ENCODE assay signal across 14 cellular contexts in the genomic region with DNA sequence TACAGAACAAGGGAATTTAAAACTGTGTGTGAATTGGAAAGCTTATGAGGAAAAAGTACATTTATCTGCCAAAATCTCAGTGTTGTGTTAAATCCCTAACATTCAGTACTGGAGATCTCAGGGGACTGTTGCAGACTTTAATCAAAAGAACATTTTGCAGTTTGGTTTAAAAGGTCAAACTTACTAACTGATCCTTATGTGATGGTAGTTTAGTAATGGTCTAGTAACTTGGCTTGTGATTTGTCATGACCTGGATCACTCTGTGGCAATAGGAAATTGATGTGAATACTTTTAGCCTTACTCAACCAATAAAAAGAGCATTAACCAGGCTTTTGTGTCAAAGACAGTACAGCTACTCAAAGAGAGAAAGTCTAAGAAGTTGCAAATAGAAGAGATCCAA.
DNase-seq lines count a peak whose midpoint lies in the region; ATAC-seq, FAIRE-seq and TF ChIP-seq lines count a peak whose summit lies in the region.
"Had no signal": no experiment of that assay in that cellular context is flagged by ENCODE, and none has a peak within 500 bp of the region (broad histone marks: within the 10 kb centered on the region; RNA-seq: fewer than 3 reads in every experiment).

No MANE protein-coding gene starts in this region.

- H3K9ac ChIP-seq in mammary epithelial cell (ENCODE audit: insufficient read depth, low read length): no peak overlapping the region

- no peaks in the 10 kb centered on the region for H4K20me1 ChIP-seq in mammary epithelial cell (ENCODE audit: insufficient read depth, low read length)

- H3K4me3 ChIP-seq in A549 (no peak overlapping the region), mammary epithelial cell (replicated peaks in 1 of 3; ENCODE audit: insufficient read depth in 1 of 3, low read depth in 2 of 3, low read length in 3 of 3) (no peak overlapping the region)
- H3K4me3 ChIP-seq: suprapubic skin had no signal

- H3K27ac Mint-ChIP-seq in HFFc6 (peak overlapping the region; percentile 79), T-cell (no peak overlapping the region)
- H3K27ac Mint-ChIP-seq: B cell, WTC11 had no signal

- peak in 1 of 2 experiments; percentile 26 for DNase-seq in A549 (ENCODE audit: low read depth in 1 of 2, low spot score in 1 of 2)
- DNase-seq in HFFc6: peak; percentile 92
- peak; percentile 80 for DNase-seq in mammary epithelial cell
- DNase-seq in kidney glomerular epithelial cell (lab: John Stamatoyannopoulos, UW): peak; percentile 69
- DNase-seq in activated CD4-positive, alpha-beta T cell treated with anti-CD3 and anti-CD28 coated beads for 4 hours: no peak
- no peak for DNase-seq in activated CD4-positive, alpha-beta T cell treated with anti-CD3 and anti-CD28 coated beads for 1 hour
- DNase-seq in T-cell: no peak
- DNase-seq: NCI-H1436 treated with DMSO at 0.1 percent for 48 hours; nucleus accumbens; stimulated activated CD4-positive, alpha-beta T cell treated with anti-CD3 and anti-CD28 coated beads, Interleukin-4, amount 100 ng/mL, for 4 hours had no signal

- H2AFZ ChIP-seq in mammary epithelial cell (ENCODE audit: low read depth, low read length): peak overlapping the region; percentile 6

- TF ChIP-seq EP300 in A549 (IDR thresholded peaks at IDR 0.05): no peak

- in situ Hi-C loops in mammary epithelial cell (cut with MboI; ENCODE audit: low sequenced_read_pairs in 2 of 2): no loop called here

- dilution Hi-C loops in mammary epithelial cell (cut with HindIII; ENCODE audit: low sequenced_read_pairs): no loop called here

- POLR2A ChIA-PET in A549 (lab: Yijun Ruan, JAX): no interaction called here
- POLR2A ChIA-PET in T-cell (lab: Charles Lee): no interaction called here

- peak in 1 of 2 experiments; percentile 55; a peak in 3 of 6 replicates for ATAC-seq in A549
- no peak for ATAC-seq in GM21723 (IDR thresholded peaks at IDR 0.05; ENCODE audit: unreplicated experiment)
- ATAC-seq in T-cell (replicated peaks in 1 of 4): no peak
- ATAC-seq: WTC11 had no signal

- no peak for TF ChIP-seq RAD21 in A549 (conservative IDR thresholded peaks at IDR 0.05 in 1 of 2, IDR thresholded peaks at IDR 0.05 in 1 of 2)

- CTCF ChIA-PET in A549 (lab: Yijun Ruan, JAX): no interaction called here
- CTCF ChIA-PET in mammary epithelial cell (lab: Charles Lee; ENCODE audit: low non-redundant PET): no interaction called here
- CTCF ChIA-PET in T-cell (lab: Charles Lee): no interaction called here

- H3K4me1 ChIP-seq in A549 (peaks cover 11% of the 10 kb centered on the region), mammary epithelial cell (ENCODE audit: insufficient read depth, low read length) (no peaks in the 10 kb centered on the region)

- peaks cover 17% of the 10 kb centered on the region for H3K4me1 Mint-ChIP-seq in HFFc6 (ENCODE audit: low read depth)
- H3K4me1 Mint-ChIP-seq in T-cell: no peaks in the 10 kb centered on the region
- H3K4me1 Mint-ChIP-seq: B cell, WTC11 had no signal

- no peaks in the 10 kb centered on the region for H3K36me3 ChIP-seq in mammary epithelial cell (ENCODE audit: insufficient read depth, low read length)
- H3K36me3 ChIP-seq: suprapubic skin had no signal

- no peaks in the 10 kb centered on the region for H3K27me3 ChIP-seq in mammary epithelial cell (ENCODE audit: insufficient read depth, low read length)
- H3K27me3 ChIP-seq: suprapubic skin had no signal

- no peaks in the 10 kb centered on the region for H3K9me3 ChIP-seq in A549
- no peaks in the 10 kb centered on the region for H3K9me3 ChIP-seq in mammary epithelial cell (replicated peaks; ENCODE audit: insufficient read depth, low read length)
- H3K9me3 ChIP-seq: suprapubic skin had no signal

- H3K4me2 ChIP-seq in A549: peak overlapping the region; percentile 44; the same call in 2 of the 3 replicates
- peak overlapping the region; percentile 27 for H3K4me2 ChIP-seq in mammary epithelial cell (ENCODE audit: insufficient read depth, low read depth, low read length)

- TF ChIP-seq CTCF in A549 (IDR thresholded peaks at IDR 0.05): no peak
- TF ChIP-seq CTCF in HFFc6 (IDR thresholded peaks at IDR 0.05): no peak
- no peak for TF ChIP-seq CTCF in mammary epithelial cell (conservative IDR thresholded peaks at IDR 0.05 in 1 of 2, IDR thresholded peaks at IDR 0.05 in 1 of 2; ENCODE audit: extremely low read depth in 1 of 2, insufficient read depth in 1 of 2, low read depth in 1 of 2, low read length in 2 of 2)

- no peak for FAIRE-seq in A549 (lab: Jason Lieb, UNC)

- H3K9me3 Mint-ChIP-seq in HFFc6 (no peaks in the 10 kb centered on the region), T-cell (peaks cover 6 to 22% (median 6%) of the 10 kb centered on the region in 3 donors)

- H3K27me3 Mint-ChIP-seq in HFFc6 (ENCODE audit: insufficient read depth): no peaks in the 10 kb centered on the region
- H3K27me3 Mint-ChIP-seq in T-cell: no peaks in the 10 kb centered on the region
- H3K27me3 Mint-ChIP-seq: B cell had no signal

- peaks cover 9% of the 10 kb centered on the region for H3K36me3 Mint-ChIP-seq in HFFc6 (ENCODE audit: low read depth)
- no peaks in the 10 kb centered on the region for H3K36me3 Mint-ChIP-seq in T-cell

- no peak for TF ChIP-seq POLR2A in A549 (IDR thresholded peaks at IDR 0.05; ENCODE audit: low read length)

- intact Hi-C loops in mammary epithelial cell (cut with micrococcal nuclease): loop anchor here (2.0 kb wide), 1 partner anchor 41 kb away; no protein-coding TSS in a partner anchor

- H3K27ac ChIP-seq in A549 (no peak overlapping the region), mammary epithelial cell (ENCODE audit: insufficient read depth, low read depth, low read length) (no peak overlapping the region)
- H3K27ac ChIP-seq: suprapubic skin had no signal

- no peaks in the 10 kb centered on the region for H3K79me2 ChIP-seq in mammary epithelial cell (ENCODE audit: insufficient read depth, low read length)

- BruUV-seq in mammary epithelial cell (replicated peaks; lab: Mats Ljungman, UMichigan): no TSS peak

- H3K4me3 Mint-ChIP-seq in HFFc6 (peak overlapping the region; percentile 64), T-cell (no peak overlapping the region)
- H3K4me3 Mint-ChIP-seq: B cell, WTC11 had no signal

TF ChIP-seq in A549, 52 proteins besides CTCF, POLR2A, EP300 and RAD21:
- TF ChIP-seq, protein P1, sequence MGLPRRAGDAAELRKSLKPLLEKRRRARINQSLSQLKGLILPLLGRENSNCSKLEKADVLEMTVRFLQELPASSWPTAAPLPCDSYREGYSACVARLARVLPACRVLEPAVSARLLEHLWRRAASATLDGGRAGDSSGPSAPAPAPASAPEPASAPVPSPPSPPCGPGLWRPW (IDR thresholded peaks at IDR 0.05): no peak
- TF ChIP-seq, protein P2, sequence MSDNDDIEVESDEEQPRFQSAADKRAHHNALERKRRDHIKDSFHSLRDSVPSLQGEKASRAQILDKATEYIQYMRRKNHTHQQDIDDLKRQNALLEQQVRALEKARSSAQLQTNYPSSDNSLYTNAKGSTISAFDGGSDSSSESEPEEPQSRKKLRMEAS (IDR thresholded peaks at IDR 0.05): no peak
- TF ChIP-seq BHLHE40 (IDR thresholded peaks at IDR 0.05; ENCODE audit: low read depth, low read length) (no peak), JUNB (IDR thresholded peaks at IDR 0.05) (0 out of 2 replicates have a peak, but pooled peaks have one; percentile 29), HDAC2 (IDR thresholded peaks at IDR 0.05) (no peak), RCOR1 (IDR thresholded peaks at IDR 0.05; ENCODE audit: low read depth, low read length) (no peak), MAFK (IDR thresholded peaks at IDR 0.05; ENCODE audit: partially characterized antibody) (no peak), CEBPB (IDR thresholded peaks at IDR 0.05) (0 out of 4 replicates have a peak, but pooled peaks of 1 of the 2 experiments have one; percentile 31)

Comparison
In these comparisons a context has a peak if more than half of its experiments do, and no peak if none do; other contexts are left out.
1. DNase-seq: peak in HFFc6 (single experiment), mammary epithelial cell (single experiment) and kidney glomerular epithelial cell (single experiment); none in activated CD4-positive, alpha-beta T cell treated with anti-CD3 and anti-CD28 coated beads for 4 hours (0 of 2), activated CD4-positive, alpha-beta T cell treated with anti-CD3 and anti-CD28 coated beads for 1 hour (single experiment) and T-cell (0 of 34).